29 cellular contexts compared by ENCODE assay signal in the genomic region with DNA sequence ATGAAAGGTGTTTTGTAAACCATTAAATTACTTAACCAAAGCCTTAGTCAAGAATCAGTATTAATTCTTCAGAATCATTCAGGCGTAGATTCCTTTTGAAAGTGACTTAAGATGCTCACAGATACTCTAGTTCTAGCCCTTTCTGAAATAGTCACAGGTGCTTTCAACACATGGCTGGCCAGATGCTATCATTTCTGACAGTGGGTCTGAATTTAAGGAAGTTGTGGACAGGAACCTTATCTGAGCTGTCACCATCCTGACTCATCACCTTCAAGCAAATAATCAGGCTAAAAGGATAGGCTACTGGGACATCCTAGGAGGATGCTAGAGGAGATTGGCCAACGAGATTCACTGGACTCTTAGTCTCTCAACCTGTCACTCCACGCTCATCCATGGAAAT.
DNase-seq lines count a peak whose midpoint lies in the region; ATAC-seq, FAIRE-seq and TF ChIP-seq lines count a peak whose summit lies in the region.
"Had no signal": no experiment of that assay in that cellular context is flagged by ENCODE, and none has a peak within 500 bp of the region (broad histone marks: within the 10 kb centered on the region; RNA-seq: fewer than 3 reads in every experiment).

No MANE protein-coding gene starts in this region.

- FAIRE-seq in GM18507 (lab: Jason Lieb, UNC): peak; percentile 44
- FAIRE-seq: A204.1, colon, small intestine had no signal

- H3K27ac Mint-ChIP-seq in T-helper 17 cell: no peak overlapping the region
- H3K27ac Mint-ChIP-seq: activated CD4-positive, alpha-beta T cell treated with anti-CD3 and anti-CD28 coated beads, Interleukin-2, amount 10 ng/mL, durations not matched to agents 7 days and 5 days; activated T-cell treated with anti-CD3 and anti-CD28 coated beads, Interleukin-2, amount 50 U/mL, for 72 hours; B cell; stimulated activated effector memory CD8-positive, alpha-beta T cell treated with anti-CD3 and anti-CD28 coated beads, Interleukin-12 subunit alpha, Interleukin-12 subunit beta, amount 100 ng/mL, for 72 hours had no signal

- H3K36me3 Mint-ChIP-seq in T-helper 17 cell (ENCODE audit: low read depth): no peaks in the 10 kb centered on the region
- H3K36me3 Mint-ChIP-seq: stimulated activated effector memory CD8-positive, alpha-beta T cell treated with anti-CD3 and anti-CD28 coated beads, Interleukin-12 subunit alpha, Interleukin-12 subunit beta, amount 100 ng/mL, for 72 hours had no signal

- DNase-seq in GM18507 (ENCODE audit: extremely low spot score, insufficient read length, low read depth) (no peak), KBM-7 (peak; percentile 12), SKM-1 treated with dmso at 0.1 percent for 144 hours (lab: John Stamatoyannopoulos, UW; ENCODE audit: unreplicated experiment) (peak; percentile 43), T-helper 17 cell (no peak)
- DNase-seq in activated effector memory CD4-positive, alpha-beta T cell treated with Interleukin-2 at 50 U/mL for 16 hours: no peak
- no peak for DNase-seq in stimulated activated CD4-positive, alpha-beta T cell treated with anti-CD3 and anti-CD28 coated beads, Interleukin-1b, Interleukin-23, amount 100 ng/mL, for 48 hours
- DNase-seq: activated CD4-positive, alpha-beta T cell treated with anti-CD3 and anti-CD28 coated beads, Interleukin-2, amount 10 ng/mL, durations not matched to agents 7 days and 5 days; activated naive CD4-positive, alpha-beta T cell treated with anti-CD3 and anti-CD28 coated beads, Interleukin-2, amount 50 U/mL, for 16 hours; activated T-cell treated with anti-CD3 and anti-CD28 coated beads, Interleukin-2, amount 50 U/mL, for 72 hours; amygdala; effector CD8-positive, alpha-beta T cell; foreskin melanocyte; GDM1; GOT3; mesenchymal stem cell; MV-4-11; NCI-H1694; NCI-H510A treated with DMSO at 0.1 percent for 48 hours; nucleus accumbens; small intestine; uterus had no signal

- peak; percentile 55 for ATAC-seq in HG02610 (IDR thresholded peaks at IDR 0.05; ENCODE audit: unreplicated experiment)
- no peak for ATAC-seq in T-helper 17 cell
- no peak for ATAC-seq in SK-N-SH treated with all-trans-retinoic acid at 6 μM for 48 hours
- ATAC-seq: activated T-cell treated with anti-CD3 and anti-CD28 coated beads, Interleukin-2, amount 50 U/mL, for 72 hours; stimulated activated effector memory CD8-positive, alpha-beta T cell treated with anti-CD3 and anti-CD28 coated beads, Interleukin-12 subunit alpha, Interleukin-12 subunit beta, amount 100 ng/mL, for 72 hours had no signal

- in situ Hi-C loops in KBM-7 (cut with MboI; ENCODE audit: low pct_unique_long_range_greater_than_20kb, low sequenced_read_pairs): no loop called here

- peaks cover 37% of the 10 kb centered on the region for H3K27me3 Mint-ChIP-seq in T-helper 17 cell

- H3K4me3 Mint-ChIP-seq in T-helper 17 cell: no peak overlapping the region
- H3K4me3 Mint-ChIP-seq: activated CD4-positive, alpha-beta T cell treated with anti-CD3 and anti-CD28 coated beads, Interleukin-2, amount 10 ng/mL, durations not matched to agents 7 days and 5 days; activated T-cell treated with anti-CD3 and anti-CD28 coated beads, Interleukin-2, amount 50 U/mL, for 72 hours; B cell; stimulated activated effector memory CD8-positive, alpha-beta T cell treated with anti-CD3 and anti-CD28 coated beads, Interleukin-12 subunit alpha, Interleukin-12 subunit beta, amount 100 ng/mL, for 72 hours had no signal

- H3K4me1 Mint-ChIP-seq in T-helper 17 cell: no peaks in the 10 kb centered on the region
- H3K4me1 Mint-ChIP-seq: activated CD4-positive, alpha-beta T cell treated with anti-CD3 and anti-CD28 coated beads, Interleukin-2, amount 10 ng/mL, durations not matched to agents 7 days and 5 days; B cell; stimulated activated effector memory CD8-positive, alpha-beta T cell treated with anti-CD3 and anti-CD28 coated beads, Interleukin-12 subunit alpha, Interleukin-12 subunit beta, amount 100 ng/mL, for 72 hours had no signal

- H3K9me3 ChIP-seq in T-helper 17 cell (ENCODE audit: control insufficient read depth, low read length, poor library complexity, severe bottlenecking): no peaks in the 10 kb centered on the region
- H3K9me3 ChIP-seq: breast epithelium, esophagus muscularis mucosa, uterus had no signal

TF ChIP-seq in SK-N-SH treated with all-trans-retinoic acid at 6 μM for 48 hours, 23 proteins besides CTCF, POLR2A, EP300 and RAD21 (continues in another document):
- TF ChIP-seq ESRRG (CRISPR knock-in tag; IDR thresholded peaks at IDR 0.05) (no peak), ISL1 (CRISPR knock-in tag; IDR thresholded peaks at IDR 0.05) (no peak), TOX (CRISPR knock-in tag; IDR thresholded peaks at IDR 0.05; ENCODE audit: borderline replicate concordance) (no peak), TCF4 (CRISPR knock-in tag; IDR thresholded peaks at IDR 0.05; ENCODE audit: borderline replicate concordance) (no peak), ZFP30 (CRISPR knock-in tag; IDR thresholded peaks at IDR 0.05) (no peak), BACH2 (CRISPR knock-in tag; IDR thresholded peaks at IDR 0.05; ENCODE audit: borderline replicate concordance) (no peak), CSDC2 (CRISPR knock-in tag; IDR thresholded peaks at IDR 0.05) (no peak), RARB (CRISPR knock-in tag; IDR thresholded peaks at IDR 0.05) (no peak), OSR1 (CRISPR knock-in tag; IDR thresholded peaks at IDR 0.05) (no peak), PPARA (CRISPR knock-in tag; IDR thresholded peaks at IDR 0.05; ENCODE audit: borderline replicate concordance) (no peak), ZNF8 (CRISPR knock-in tag; IDR thresholded peaks at IDR 0.05) (no peak)
- TF ChIP-seq, protein P1, sequence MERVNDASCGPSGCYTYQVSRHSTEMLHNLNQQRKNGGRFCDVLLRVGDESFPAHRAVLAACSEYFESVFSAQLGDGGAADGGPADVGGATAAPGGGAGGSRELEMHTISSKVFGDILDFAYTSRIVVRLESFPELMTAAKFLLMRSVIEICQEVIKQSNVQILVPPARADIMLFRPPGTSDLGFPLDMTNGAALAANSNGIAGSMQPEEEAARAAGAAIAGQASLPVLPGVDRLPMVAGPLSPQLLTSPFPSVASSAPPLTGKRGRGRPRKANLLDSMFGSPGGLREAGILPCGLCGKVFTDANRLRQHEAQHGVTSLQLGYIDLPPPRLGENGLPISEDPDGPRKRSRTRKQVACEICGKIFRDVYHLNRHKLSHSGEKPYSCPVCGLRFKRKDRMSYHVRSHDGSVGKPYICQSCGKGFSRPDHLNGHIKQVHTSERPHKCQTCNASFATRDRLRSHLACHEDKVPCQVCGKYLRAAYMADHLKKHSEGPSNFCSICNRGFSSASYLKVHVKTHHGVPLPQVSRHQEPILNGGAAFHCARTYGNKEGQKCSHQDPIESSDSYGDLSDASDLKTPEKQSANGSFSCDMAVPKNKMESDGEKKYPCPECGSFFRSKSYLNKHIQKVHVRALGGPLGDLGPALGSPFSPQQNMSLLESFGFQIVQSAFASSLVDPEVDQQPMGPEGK (CRISPR knock-in tag; IDR thresholded peaks at IDR 0.05; ENCODE audit: borderline replicate concordance): no peak
- TF ChIP-seq, protein P2, sequence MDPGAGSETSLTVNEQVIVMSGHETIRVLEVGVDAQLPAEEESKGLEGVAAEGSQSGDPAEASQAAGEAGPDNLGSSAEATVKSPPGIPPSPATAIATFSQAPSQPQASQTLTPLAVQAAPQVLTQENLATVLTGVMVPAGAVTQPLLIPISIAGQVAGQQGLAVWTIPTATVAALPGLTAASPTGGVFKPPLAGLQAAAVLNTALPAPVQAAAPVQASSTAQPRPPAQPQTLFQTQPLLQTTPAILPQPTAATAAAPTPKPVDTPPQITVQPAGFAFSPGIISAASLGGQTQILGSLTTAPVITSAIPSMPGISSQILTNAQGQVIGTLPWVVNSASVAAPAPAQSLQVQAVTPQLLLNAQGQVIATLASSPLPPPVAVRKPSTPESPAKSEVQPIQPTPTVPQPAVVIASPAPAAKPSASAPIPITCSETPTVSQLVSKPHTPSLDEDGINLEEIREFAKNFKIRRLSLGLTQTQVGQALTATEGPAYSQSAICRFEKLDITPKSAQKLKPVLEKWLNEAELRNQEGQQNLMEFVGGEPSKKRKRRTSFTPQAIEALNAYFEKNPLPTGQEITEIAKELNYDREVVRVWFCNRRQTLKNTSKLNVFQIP (CRISPR knock-in tag; IDR thresholded peaks at IDR 0.05; ENCODE audit: borderline replicate concordance, low read depth): no peak
- TF ChIP-seq, protein P3, sequence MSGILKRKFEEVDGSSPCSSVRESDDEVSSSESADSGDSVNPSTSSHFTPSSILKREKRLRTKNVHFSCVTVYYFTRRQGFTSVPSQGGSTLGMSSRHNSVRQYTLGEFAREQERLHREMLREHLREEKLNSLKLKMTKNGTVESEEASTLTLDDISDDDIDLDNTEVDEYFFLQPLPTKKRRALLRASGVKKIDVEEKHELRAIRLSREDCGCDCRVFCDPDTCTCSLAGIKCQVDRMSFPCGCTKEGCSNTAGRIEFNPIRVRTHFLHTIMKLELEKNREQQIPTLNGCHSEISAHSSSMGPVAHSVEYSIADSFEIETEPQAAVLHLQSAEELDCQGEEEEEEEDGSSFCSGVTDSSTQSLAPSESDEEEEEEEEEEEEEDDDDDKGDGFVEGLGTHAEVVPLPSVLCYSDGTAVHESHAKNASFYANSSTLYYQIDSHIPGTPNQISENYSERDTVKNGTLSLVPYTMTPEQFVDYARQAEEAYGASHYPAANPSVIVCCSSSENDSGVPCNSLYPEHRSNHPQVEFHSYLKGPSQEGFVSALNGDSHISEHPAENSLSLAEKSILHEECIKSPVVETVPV (CRISPR knock-in tag; IDR thresholded peaks at IDR 0.05): no peak
- TF ChIP-seq, protein P4, sequence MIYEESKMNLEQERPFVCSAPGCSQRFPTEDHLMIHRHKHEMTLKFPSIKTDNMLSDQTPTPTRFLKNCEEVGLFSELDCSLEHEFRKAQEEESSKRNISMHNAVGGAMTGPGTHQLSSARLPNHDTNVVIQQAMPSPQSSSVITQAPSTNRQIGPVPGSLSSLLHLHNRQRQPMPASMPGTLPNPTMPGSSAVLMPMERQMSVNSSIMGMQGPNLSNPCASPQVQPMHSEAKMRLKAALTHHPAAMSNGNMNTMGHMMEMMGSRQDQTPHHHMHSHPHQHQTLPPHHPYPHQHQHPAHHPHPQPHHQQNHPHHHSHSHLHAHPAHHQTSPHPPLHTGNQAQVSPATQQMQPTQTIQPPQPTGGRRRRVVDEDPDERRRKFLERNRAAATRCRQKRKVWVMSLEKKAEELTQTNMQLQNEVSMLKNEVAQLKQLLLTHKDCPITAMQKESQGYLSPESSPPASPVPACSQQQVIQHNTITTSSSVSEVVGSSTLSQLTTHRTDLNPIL (CRISPR knock-in tag; IDR thresholded peaks at IDR 0.05; ENCODE audit: low read depth): no peak

Comparison
In these comparisons a context has a peak if more than half of its experiments do, and no peak if none do; other contexts are left out.
1. DNase-seq: peak in KBM-7 (single experiment) and SKM-1 treated with dmso at 0.1 percent for 144 hours (single experiment); none in GM18507 (single experiment), T-helper 17 cell (0 of 3), activated effector memory CD4-positive, alpha-beta T cell treated with Interleukin-2 at 50 U/mL for 16 hours (single experiment) and stimulated activated CD4-positive, alpha-beta T cell treated with anti-CD3 and anti-CD28 coated beads, Interleukin-1b, Interleukin-23, amount 100 ng/mL, for 48 hours (single experiment).